In genomic region chr7:30594540-30595460, GRCh38 we compare ENCODE assay signal across 8 cellular contexts. TPM values are rescaled to one million over a fixed set of nuclear protein-coding genes. Genes with fewer than 3 reads are reported as not detected.
DNase-seq lines count a peak whose midpoint lies in the region; ATAC-seq and TF ChIP-seq lines count a peak whose summit lies in the region.

A gene with protein sequence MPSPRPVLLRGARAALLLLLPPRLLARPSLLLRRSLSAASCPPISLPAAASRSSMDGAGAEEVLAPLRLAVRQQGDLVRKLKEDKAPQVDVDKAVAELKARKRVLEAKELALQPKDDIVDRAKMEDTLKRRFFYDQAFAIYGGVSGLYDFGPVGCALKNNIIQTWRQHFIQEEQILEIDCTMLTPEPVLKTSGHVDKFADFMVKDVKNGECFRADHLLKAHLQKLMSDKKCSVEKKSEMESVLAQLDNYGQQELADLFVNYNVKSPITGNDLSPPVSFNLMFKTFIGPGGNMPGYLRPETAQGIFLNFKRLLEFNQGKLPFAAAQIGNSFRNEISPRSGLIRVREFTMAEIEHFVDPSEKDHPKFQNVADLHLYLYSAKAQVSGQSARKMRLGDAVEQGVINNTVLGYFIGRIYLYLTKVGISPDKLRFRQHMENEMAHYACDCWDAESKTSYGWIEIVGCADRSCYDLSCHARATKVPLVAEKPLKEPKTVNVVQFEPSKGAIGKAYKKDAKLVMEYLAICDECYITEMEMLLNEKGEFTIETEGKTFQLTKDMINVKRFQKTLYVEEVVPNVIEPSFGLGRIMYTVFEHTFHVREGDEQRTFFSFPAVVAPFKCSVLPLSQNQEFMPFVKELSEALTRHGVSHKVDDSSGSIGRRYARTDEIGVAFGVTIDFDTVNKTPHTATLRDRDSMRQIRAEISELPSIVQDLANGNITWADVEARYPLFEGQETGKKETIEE (plus strand): TSS chr7:30594878. CDS start chr7:30594922, 44 bp downstream.

- ATAC-seq in HG02571 (IDR thresholded peaks at IDR 0.05; ENCODE audit: unreplicated experiment) = peak; percentile 88

- peak within 1 kb of the TSS; percentile 94 to 98 for H3K27ac ChIP-seq in SK-N-SH (ENCODE audit: low read depth in 2 of 2, low read length in 1 of 2)

- H3K4me3 ChIP-seq in GM08714 (ENCODE audit: low read length) = peak within 1 kb of the TSS; percentile 85
- peak within 1 kb of the TSS; percentile 88 for H3K4me3 ChIP-seq in NB4 (ENCODE audit: low read depth, low read length)
- H3K4me3 ChIP-seq in SK-N-SH (ENCODE audit: low read depth in 2 of 2, low read length in 1 of 2) = peak within 1 kb of the TSS; percentile 93 to 100

- H3F3A ChIP-seq in SK-N-SH (replicated peaks; ENCODE audit: insufficient read depth) = peaks cover 5% of the 10 kb centered on the region

- H3K9me2 ChIP-seq in SK-N-SH = no peaks in the 10 kb centered on the region

- H3K9ac ChIP-seq in SK-N-SH = peak within 1 kb of the TSS; percentile 92

- H4K20me1 ChIP-seq in SK-N-SH (ENCODE audit: insufficient read depth) = peaks cover 33% of the 10 kb centered on the region

- H3K4me2 ChIP-seq in SK-N-SH = peak within 1 kb of the TSS; percentile 91

- no peak for TF ChIP-seq CTCF in NB4 (IDR thresholded peaks at IDR 0.05; ENCODE audit: low read depth, low read length)
- TF ChIP-seq CTCF in SK-N-SH (IDR thresholded peaks at IDR 0.05) = no peak

- DNase-seq in NB4 (ENCODE audit: low read depth) = peak; percentile 98
- DNase-seq in SK-N-SH = peak; percentile 96
- peak; percentile 89 for DNase-seq in activated naive CD4-positive, alpha-beta T cell treated with anti-CD3 and anti-CD28 coated beads, Interleukin-2, amount 50 U/mL, for 16 hours
- peak; percentile 85 for DNase-seq in germinal center (ENCODE audit: low spot score)
- peak in 55 of 56 donors; percentile 12 to 91 (median 78) for DNase-seq in nucleus accumbens (lab: John Stamatoyannopoulos, UW)
- peak; percentile 89 for DNase-seq in superior temporal gyrus (ENCODE audit: extremely low spot score)

- peaks cover 11 to 33% of the 10 kb centered on the region in 2 experiments for H3K36me3 ChIP-seq in SK-N-SH (replicated peaks in 1 of 2; ENCODE audit: control insufficient read depth in 1 of 2, insufficient read depth in 2 of 2, low read length in 1 of 2)

- peaks cover 95% of the 10 kb centered on the region for H3K79me2 ChIP-seq in SK-N-SH (ENCODE audit: insufficient read depth)

- H3K27me3 ChIP-seq in SK-N-SH (ENCODE audit: insufficient read depth) = no peaks in the 10 kb centered on the region

- no peaks in the 10 kb centered on the region for H3K9me3 ChIP-seq in SK-N-SH

- peaks cover 4 to 13% of the 10 kb centered on the region in 2 experiments; a peak in 3 of 4 replicates for H3K4me1 ChIP-seq in SK-N-SH (ENCODE audit: control insufficient read depth in 1 of 2, insufficient read depth in 2 of 2, low read depth in 1 of 2, low read length in 1 of 2)

- TF ChIP-seq POLR2A in NB4 (IDR thresholded peaks at IDR 0.05; ENCODE audit: extremely low read depth, insufficient read length) = peak; percentile 96

- TF ChIP-seq EP300 in SK-N-SH (IDR thresholded peaks at IDR 0.05; ENCODE audit: borderline replicate concordance in 1 of 2, low read depth in 1 of 2, low read length in 1 of 2) = peak; percentile 94 to 97

- TF ChIP-seq RAD21 in SK-N-SH (IDR thresholded peaks at IDR 0.05; ENCODE audit: low read length) = no peak

- CTCF ChIA-PET in SK-N-SH (lab: Yijun Ruan, JAX) = interaction anchor here (0.6 to 1.3 kb wide), 3 partner anchors 15 to 590 kb away, joined by 3 to 4 read pairs (median 3); no protein-coding TSS in a partner anchor

- under 1% methylated on average over 46 of the region's 86 CpGs for WGBS in SK-N-SH (ENCODE audit: low lambda C conversion rate)

- POLR2A ChIA-PET in SK-N-SH (lab: Yijun Ruan, JAX) = interaction anchor here (0.6 to 1.2 kb wide), 3 partner anchors 16 to 215 kb away, joined by 3 to 4 read pairs (median 3); no protein-coding TSS in a partner anchor

- H2AFZ ChIP-seq in SK-N-SH (ENCODE audit: low read depth) = peak within 1 kb of the TSS; percentile 84

TF ChIP-seq in SK-N-SH, 30 proteins besides CTCF, POLR2A, EP300 and RAD21 (continues in another document):
- TF ChIP-seq JUND (IDR thresholded peaks at IDR 0.05) = no peak
- TF ChIP-seq GABPA (IDR thresholded peaks at IDR 0.05; ENCODE audit: low read depth) = peak; percentile 71
- TF ChIP-seq, protein P1, sequence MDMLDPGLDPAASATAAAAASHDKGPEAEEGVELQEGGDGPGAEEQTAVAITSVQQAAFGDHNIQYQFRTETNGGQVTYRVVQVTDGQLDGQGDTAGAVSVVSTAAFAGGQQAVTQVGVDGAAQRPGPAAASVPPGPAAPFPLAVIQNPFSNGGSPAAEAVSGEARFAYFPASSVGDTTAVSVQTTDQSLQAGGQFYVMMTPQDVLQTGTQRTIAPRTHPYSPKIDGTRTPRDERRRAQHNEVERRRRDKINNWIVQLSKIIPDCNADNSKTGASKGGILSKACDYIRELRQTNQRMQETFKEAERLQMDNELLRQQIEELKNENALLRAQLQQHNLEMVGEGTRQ (IDR thresholded peaks at IDR 0.05; ENCODE audit: borderline replicate concordance, low read depth, low read length) = peak; percentile 48; the same call in 1 of the 2 replicates
- no peak; the same call in 1 of the 2 replicates for TF ChIP-seq GATA2 (CRISPR knock-in tag; IDR thresholded peaks at IDR 0.05)
- TF ChIP-seq TAF1 (IDR thresholded peaks at IDR 0.05; ENCODE audit: borderline replicate concordance, low read depth, low read length) = peak; percentile 96
- 0 out of 2 replicates have a peak, but pooled peaks have one; percentile 72 for TF ChIP-seq FOXM1 (IDR thresholded peaks at IDR 0.05; ENCODE audit: low read depth)
- peak; percentile 42; the same call in 1 of the 2 replicates for TF ChIP-seq TCF12 (IDR thresholded peaks at IDR 0.05)
- peak; percentile 25; the same call in 1 of the 2 replicates for TF ChIP-seq PBX3 (IDR thresholded peaks at IDR 0.05)
- TF ChIP-seq ZBTB33 (IDR thresholded peaks at IDR 0.05; ENCODE audit: borderline replicate concordance, low read depth) = peak; percentile 54; the same call in 1 of the 2 replicates
- peak; percentile 100 for TF ChIP-seq ELF1 (IDR thresholded peaks at IDR 0.05)
- no peak for TF ChIP-seq TEAD4 (IDR thresholded peaks at IDR 0.05; ENCODE audit: borderline replicate concordance, insufficient read depth)
- peak; percentile 64 for TF ChIP-seq RCOR1 (IDR thresholded peaks at IDR 0.05; ENCODE audit: low read length)
- TF ChIP-seq SIN3A (IDR thresholded peaks at IDR 0.05; ENCODE audit: borderline replicate concordance, low read depth, low read length) = peak; percentile 99
- peak; percentile 89 for TF ChIP-seq MXI1 (IDR thresholded peaks at IDR 0.05; ENCODE audit: low read depth, low read length)
- peak; percentile 94 for TF ChIP-seq POLR2AphosphoS5 (IDR thresholded peaks at IDR 0.05; ENCODE audit: low read depth, low read length)
- peak; percentile 84 for TF ChIP-seq USF1 (IDR thresholded peaks at IDR 0.05; ENCODE audit: borderline replicate concordance, low read depth)
- no peak for TF ChIP-seq RFX5 (IDR thresholded peaks at IDR 0.05; ENCODE audit: low read length)
- TF ChIP-seq CHD2 (IDR thresholded peaks at IDR 0.05; ENCODE audit: low read length, partially characterized antibody) = peak; percentile 85
- no peak for TF ChIP-seq RXRA (IDR thresholded peaks at IDR 0.05; ENCODE audit: borderline replicate concordance, low read depth)
- peak; percentile 72; the same call in 1 of the 2 replicates for TF ChIP-seq YY1 (IDR thresholded peaks at IDR 0.05; ENCODE audit: low read depth)

RNA-seq across cellular contexts. Expression of the gene that starts here (rescaled TPM):
- polyA plus RNA-seq in SK-N-SH (2012; rRNA removed) = 301 and 344 TPM in 2 replicates
- 227 and 241 TPM in 2 replicates for polyA plus RNA-seq in SK-N-SH (2012; cell fraction: cytosol; rRNA removed)
- polyA plus RNA-seq in SK-N-SH (2012; cell fraction: nucleus; rRNA removed) = 341 and 449 TPM in 2 replicates

Comparison
In these comparisons a context has a peak if more than half of its experiments do, and no peak if none do; other contexts are left out.
1. Peak in every context shown above with its lines: DNase-seq, ATAC-seq, H3K4me3 ChIP-seq and H3K27ac ChIP-seq.